8 cellular contexts compared by ENCODE assay signal in the genomic region with DNA sequence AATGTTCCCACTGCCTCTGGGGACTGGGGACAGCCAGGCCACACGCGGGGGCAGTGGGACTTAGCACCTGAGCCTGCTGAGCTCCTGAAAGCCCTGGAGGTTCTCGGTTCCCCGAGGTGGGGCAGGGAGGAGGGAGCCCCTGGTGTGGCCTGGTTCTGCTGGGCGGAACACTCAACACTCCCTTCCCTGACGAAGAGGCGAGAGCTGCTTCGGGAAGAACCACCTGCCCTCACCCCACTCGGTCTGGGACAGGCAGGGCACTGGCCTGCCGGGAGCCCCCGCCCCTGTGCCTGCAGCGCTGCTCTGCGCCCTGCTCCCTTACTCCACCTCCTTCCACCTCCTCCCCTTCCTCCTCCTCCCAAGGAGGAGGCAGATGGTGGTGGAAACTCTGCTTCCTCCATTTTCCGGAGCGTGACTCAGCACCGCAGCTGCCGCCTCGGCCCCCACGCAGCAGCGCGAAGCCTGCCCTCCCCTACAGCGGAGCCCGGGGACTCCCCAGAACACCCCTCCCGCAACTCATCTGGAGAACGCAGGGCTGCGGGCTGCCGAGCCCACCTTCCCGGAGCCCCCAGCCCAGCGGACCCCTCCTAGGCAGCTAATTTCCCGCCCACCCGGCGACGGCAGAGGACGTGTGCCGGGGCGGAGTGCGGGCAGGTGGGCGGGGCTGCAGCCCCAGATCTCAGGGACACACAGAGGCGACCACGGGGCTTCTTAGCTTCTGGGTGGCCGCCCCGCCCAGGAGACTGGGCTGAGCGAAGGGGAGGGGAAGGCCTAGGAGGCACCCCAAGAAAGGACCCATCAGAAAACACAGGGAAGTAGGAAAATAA. TPM values are rescaled to one million over a fixed set of nuclear protein-coding genes. Genes with fewer than 3 reads are reported as not detected.
DNase-seq lines count a peak whose midpoint lies in the region; TF ChIP-seq lines count a peak whose summit lies in the region.

No MANE protein-coding gene starts in this region.

- 1% methylated on average over 36 to 40 of the region's 43 CpGs for WGBS in lower leg skin, 2 donors

- TF ChIP-seq POLR2A in lower leg skin (IDR thresholded peaks at IDR 0.05): peak in 1 of 2 donors; percentile 4

- intact Hi-C loops in lower leg skin (cut with DNase I; ENCODE audit: low total_unique reads): no loop called here

- H3K4me3 ChIP-seq in lower leg skin (ENCODE audit: low read depth, poor library complexity, severe bottlenecking): peak overlapping the region; percentile 23

- no peak for TF ChIP-seq CTCF in lower leg skin (IDR thresholded peaks at IDR 0.05)

- peak; percentile 87 for DNase-seq in EL
- peak; percentile 66 for DNase-seq in HCEC 1CT
- DNase-seq in NCI-H1694 treated with DMSO at 0.1 percent for 48 hours (lab: John Stamatoyannopoulos, UW): peak; percentile 90
- peak; percentile 80 to 82 for DNase-seq in activated CD4-positive, alpha-beta T cell treated with anti-CD3 and anti-CD28 coated beads for 4 hours
- DNase-seq in dermis blood vessel endothelial cell: peak; percentile 91
- DNase-seq in lower leg skin (ENCODE audit: low spot score in 2 of 2): peak; percentile 61 to 93
- DNase-seq in stimulated activated CD4-positive, alpha-beta T cell treated with anti-CD3 and anti-CD28 coated beads, Interleukin-4, amount 100 ng/mL, for 4 hours: peak; percentile 77 to 89
- no peak for DNase-seq in GM19240 (ENCODE audit: insufficient read length, low spot score)

RNA-seq across cellular contexts. Expression of a gene that starts 11.7 kb away (rescaled TPM):
- total RNA-seq in dermis blood vessel endothelial cell (53.6 and 126 TPM in 2 replicates), lower leg skin (100 to 1,000 TPM in 1 of 4 donors, 10 to 100 TPM in 3; 63.8 to 121 (median 83.9) TPM)

RNA-seq across cellular contexts. Expression of a gene that starts 46.3 kb away (rescaled TPM):
- total RNA-seq in dermis blood vessel endothelial cell: 0.98 and 2.2 TPM in 2 replicates
- 1 to 10 TPM; 5.5 to 8.7 (median 7.2) TPM for total RNA-seq in lower leg skin
